ENCODE assay signal across 22 cellular contexts in genomic region chr2:168416555-168416954, GRCh38. TPM values are rescaled to one million over a fixed set of nuclear protein-coding genes. Genes with fewer than 3 reads are reported as not detected.
DNase-seq lines count a peak whose midpoint lies in the region; ATAC-seq, FAIRE-seq and TF ChIP-seq lines count a peak whose summit lies in the region.
"Had no signal": no experiment of that assay in that cellular context is flagged by ENCODE, and none has a peak within 500 bp of the region (broad histone marks: within the 10 kb centered on the region; RNA-seq: fewer than 3 reads in every experiment).

No MANE protein-coding gene starts in this region.

- H3K4me2 ChIP-seq in IMR-90 (ENCODE audit: low read depth, low read length) (no peak overlapping the region), K562 (ENCODE audit: insufficient read depth, low read length) (no peak overlapping the region)
- H3K4me2 ChIP-seq: BLaER1 treated with 17β-estradiol and CSF1 and Interleukin-3, amounts not matched to agents 10 nM and 100 nM had no signal

- no peak overlapping the region for H2BK15ac ChIP-seq in IMR-90 (ENCODE audit: low read depth, low read length)

- no peak overlapping the region for H2BK5ac ChIP-seq in IMR-90 (ENCODE audit: low read depth, low read length, poor library complexity, severe bottlenecking)

- H3K9me3 ChIP-seq in IMR-90 (ENCODE audit: control insufficient read depth, insufficient read depth, low read length) = no peaks in the 10 kb centered on the region
- no peaks in the 10 kb centered on the region for H3K9me3 ChIP-seq in K562 (replicated peaks; ENCODE audit: control insufficient read depth, insufficient read depth, low read depth, low read length)

- H3K14ac ChIP-seq in IMR-90 (replicated peaks; ENCODE audit: low read depth, low read length) = no peak overlapping the region

- no peaks in the 10 kb centered on the region; the same call in 1 of the 2 replicates for H3K27me3 ChIP-seq in IMR-90 (ENCODE audit: control insufficient read depth, insufficient read depth, low read length)
- H3K27me3 ChIP-seq in K562 (ENCODE audit: control insufficient read depth in 2 of 2, insufficient read depth in 2 of 2, low read length in 2 of 2) = no peaks in the 10 kb centered on the region; a peak in 1 of 5 replicates
- H3K27me3 ChIP-seq: BLaER1 treated with 17β-estradiol and CSF1 and Interleukin-3, amounts not matched to agents 10 nM and 100 nM had no signal

- CTCF ChIA-PET in IMR-90 (lab: Yijun Ruan, JAX) = interaction anchor here (0.5 kb wide), 1 partner anchor 463 kb away, joined by 3 read pairs; no protein-coding TSS in a partner anchor
- CTCF ChIA-PET in K562 (lab: Yijun Ruan, JAX; ENCODE audit: low intra/inter-chr PET ratio) = no interaction called here

- dilution Hi-C loops in IMR-90 (cut with HindIII; ENCODE audit: low sequenced_read_pairs, unreplicated experiment) = no loop called here

- no peaks in the 10 kb centered on the region for H3K79me1 ChIP-seq in IMR-90 (ENCODE audit: low read depth in 1 of 2, low read length in 2 of 2)

- no peaks in the 10 kb centered on the region for H4K20me1 ChIP-seq in IMR-90 (ENCODE audit: insufficient read depth, low read length)
- H4K20me1 ChIP-seq in K562 (replicated peaks; ENCODE audit: control insufficient read depth, insufficient read depth, low read length) = no peaks in the 10 kb centered on the region
- H4K20me1 ChIP-seq: BLaER1 treated with 17β-estradiol and CSF1 and Interleukin-3, amounts not matched to agents 10 nM and 100 nM had no signal

- no peak overlapping the region for H2AFZ ChIP-seq in IMR-90 (replicated peaks; ENCODE audit: low read length, poor library complexity)
- H2AFZ ChIP-seq in K562 (ENCODE audit: low read depth, low read length) = no peak overlapping the region

- POLR2A ChIA-PET in IMR-90 (lab: Charles Lee; ENCODE audit: unreplicated experiment) (no interaction called here), K562 (lab: Yijun Ruan, JAX) (interaction anchor here (1.0 kb wide), 1 partner anchor 10 kb away, joined by 4 read pairs; no protein-coding TSS in a partner anchor)

- H2BK120ac ChIP-seq in IMR-90 (ENCODE audit: low read depth, low read length) = no peak overlapping the region

- no peaks in the 10 kb centered on the region for H3K79me2 ChIP-seq in K562 (ENCODE audit: control insufficient read depth, insufficient read depth, low read length)

- H3K9me1 ChIP-seq in IMR-90 (ENCODE audit: insufficient read depth, low read length) (no peaks in the 10 kb centered on the region), K562 (ENCODE audit: control insufficient read depth, insufficient read depth, low read length) (no peaks in the 10 kb centered on the region)

- no peak overlapping the region for H3K4ac ChIP-seq in IMR-90 (ENCODE audit: low read depth, low read length)

- no peak overlapping the region for H3K56ac ChIP-seq in IMR-90 (ENCODE audit: extremely low read depth, insufficient read depth, low read length)

- H3K9ac ChIP-seq in IMR-90 (ENCODE audit: low read depth, low read length) (no peak overlapping the region), K562 (ENCODE audit: insufficient read depth in 1 of 2, low read depth in 2 of 2, low read length in 2 of 2) (no peak overlapping the region)
- H3K9ac ChIP-seq: BLaER1 treated with 17β-estradiol and CSF1 and Interleukin-3, amounts not matched to agents 10 nM and 100 nM had no signal

- FAIRE-seq in K562 (lab: Jason Lieb, UNC) = no peak
- FAIRE-seq: GM12892, H1 had no signal

- no peak overlapping the region for H2AK5ac ChIP-seq in IMR-90 (ENCODE audit: low read depth, low read length)

- H3K4me1 ChIP-seq in IMR-90 (ENCODE audit: control insufficient read depth, insufficient read depth, low read length) (no peaks in the 10 kb centered on the region), K562 (replicated peaks in 1 of 2; ENCODE audit: control insufficient read depth in 2 of 2, insufficient read depth in 2 of 2, low read length in 2 of 2) (peaks cover 0 to 3% of the 10 kb centered on the region in 2 experiments; a peak in 1 of 5 replicates)
- H3K4me1 ChIP-seq: Caco-2 had no signal

- TF ChIP-seq CTCF in IMR-90 (conservative IDR thresholded peaks at IDR 0.05; ENCODE audit: low read depth, low read length) = no peak
- TF ChIP-seq CTCF in K562 (IDR thresholded peaks at IDR 0.05 in 2 of 3, conservative IDR thresholded peaks at IDR 0.05 in 1 of 3; ENCODE audit: insufficient read depth in 2 of 3, low read depth in 1 of 3, low read length in 3 of 3) = no peak
- TF ChIP-seq CTCF in fibroblast of villous mesenchyme (IDR thresholded peaks at IDR 0.05; ENCODE audit: insufficient read depth, low read depth, low read length) = no peak

- in situ Hi-C loops in IMR-90 (cut with MboI; ENCODE audit: low sequenced_read_pairs) (no loop called here), K562 (cut with MboI) (no loop called here)

- H2AK9ac ChIP-seq in IMR-90 (replicated peaks; ENCODE audit: low read depth, low read length, poor library complexity) = no peak overlapping the region

- no peaks in the 10 kb centered on the region for H3K36me3 ChIP-seq in IMR-90 (ENCODE audit: control insufficient read depth, insufficient read depth, low read length)
- no peaks in the 10 kb centered on the region for H3K36me3 ChIP-seq in K562 (ENCODE audit: control insufficient read depth, insufficient read depth, low read length)

- intact Hi-C loops in IMR-90 (cut with micrococcal nuclease) = no loop called here
- intact Hi-C loops in K562 (cut with micrococcal nuclease) = no loop called here

- H3K4me3 ChIP-seq in IMR-90 (ENCODE audit: insufficient read depth, low read depth, low read length) (no peak overlapping the region), K562 (no peak overlapping the region), fibroblast of villous mesenchyme (ENCODE audit: low read depth, low read length) (no peak overlapping the region)
- H3K4me3 ChIP-seq: BLaER1 treated with 17β-estradiol and CSF1 and Interleukin-3, amounts not matched to agents 10 nM and 100 nM had no signal

- H3K23ac ChIP-seq in IMR-90 (ENCODE audit: low read depth, low read length) = no peak overlapping the region

- no TSS peak for BruUV-seq in IMR-90 (replicated peaks; lab: Mats Ljungman, UMichigan)
- BruUV-seq in K562 (replicated peaks; lab: Mats Ljungman, UMichigan) = no TSS peak

- TF ChIP-seq POLR2A in IMR-90 (IDR thresholded peaks at IDR 0.05; ENCODE audit: low read depth, low read length) (no peak), K562 (conservative IDR thresholded peaks at IDR 0.05) (no peak)

- H3K27ac ChIP-seq in IMR-90 (ENCODE audit: insufficient read depth, low read length) = no peak overlapping the region
- no peak overlapping the region for H3K27ac ChIP-seq in K562 (ENCODE audit: extremely low read depth, low read depth, low read length)
- H3K27ac ChIP-seq: BLaER1 treated with 17β-estradiol and CSF1 and Interleukin-3, amounts not matched to agents 10 nM and 100 nM had no signal

- no peak overlapping the region for H4K91ac ChIP-seq in IMR-90 (ENCODE audit: insufficient read depth, low read depth, low read length)

- H4K5ac ChIP-seq in IMR-90 (ENCODE audit: low read depth, low read length) = no peak overlapping the region

- H3K18ac ChIP-seq in IMR-90 (ENCODE audit: low read depth, low read length) = no peak overlapping the region

- H4K8ac ChIP-seq in IMR-90 (ENCODE audit: low read depth in 2 of 2, low read length in 2 of 2) = no peak overlapping the region

- no peak for TF ChIP-seq EP300 in K562 (IDR thresholded peaks at IDR 0.05; ENCODE audit: low read length)

- H2BK20ac ChIP-seq in IMR-90 (ENCODE audit: low read depth, low read length) = no peak overlapping the region

- TF ChIP-seq RAD21 in IMR-90 (IDR thresholded peaks at IDR 0.05; ENCODE audit: low read length) (no peak), K562 (CRISPR knock-in tag; conservative IDR thresholded peaks at IDR 0.05 in 1 of 2, IDR thresholded peaks at IDR 0.05 in 1 of 2) (no peak)

- ATAC-seq in IMR-90 (ENCODE audit: low read depth) = no peak
- ATAC-seq in K562 = no peak
- no peak for ATAC-seq in HG03342 (IDR thresholded peaks at IDR 0.05; ENCODE audit: unreplicated experiment)
- ATAC-seq: Panc1 had no signal

- DNase-seq in ELR (ENCODE audit: low read depth) (peak; percentile 15), IMR-90 (no peak), K562 (ENCODE audit: extremely low read depth in 1 of 4, low spot score in 3 of 4) (no peak), fibroblast of villous mesenchyme (ENCODE audit: low read depth) (peak; percentile 11), hypothalamus (lab: John Stamatoyannopoulos, UW) (no peak), T-helper 1 cell (no peak)
- DNase-seq: ACHN; Caco-2; CD4-positive, alpha-beta memory T cell; DMS 273 treated with DMSO at 0.1 percent for 48 hours; DMS79 treated with DMSO at 0.1 percent for 48 hours; KBM-7; NCI-H1092 treated with DMSO at 0.1 percent for 48 hours; NCI-H146; NCI-H2029; NCI-H345; SIG-M5 had no signal

TF ChIP-seq in IMR-90, 13 proteins besides CTCF, POLR2A, EP300 and RAD21 (continues in another document):
- peak; percentile 37 for TF ChIP-seq MAFK (IDR thresholded peaks at IDR 0.05; ENCODE audit: low read depth, low read length)

TF ChIP-seq in K562, 482 proteins besides CTCF, POLR2A, EP300 and RAD21 (continues in another document):
- TF ChIP-seq C11orf30 (IDR thresholded peaks at IDR 0.05; ENCODE audit: low read depth) (peak; percentile 83), HNRNPLL (IDR thresholded peaks at IDR 0.05; ENCODE audit: low read depth, low read length, poor library complexity, severe bottlenecking) (no peak), ZNF316 (IDR thresholded peaks at IDR 0.05) (peak; percentile 88)

RNA-seq across cellular contexts. Expression of gene CERS6, which starts 39.5 kb away (rescaled TPM):
- total RNA-seq in IMR-90 (2012; rRNA removed) = 5.7 and 9.4 TPM in 2 replicates
- 1.6 and 2.1 TPM in 2 replicates for polyA plus RNA-seq in IMR-90 (2012; rRNA removed)
- 0.55 and 0.58 TPM in 2 replicates for polyA plus RNA-seq in IMR-90 (2012; cell fraction: cytosol; rRNA removed)
- 0.24 and 1.5 TPM in 2 replicates for polyA plus RNA-seq in IMR-90 (2012; cell fraction: nucleus; rRNA removed; ENCODE audit: low replicate concordance)
- 2.8 and 5.7 TPM in 2 replicates for total RNA-seq in K562 (2011; cell fraction: chromatin; rRNA removed; ENCODE audit: low replicate concordance)
- 2.3 and 2.9 TPM in 2 replicates for total RNA-seq in K562 (2011; cell fraction: nucleolus; rRNA removed)
- 4.5 and 7.3 TPM in 2 replicates for total RNA-seq in K562 (2011; cell fraction: nucleoplasm; rRNA removed)
- total RNA-seq in K562 (2014; rRNA removed) = 11.4 and 12.1 TPM in 2 replicates
- total RNA-seq in K562 (2014; rRNA removed; fragmentation: Illumina TruSeq; extraction: Trizol) = 13.6 and 14.5 TPM in 2 replicates
- total RNA-seq in K562 (2015; rRNA removed; fragmentation: Illumina TruSeq; extraction: Trizol) = 12.4 and 12.8 TPM in 2 replicates
- total RNA-seq in K562 (2021) = 11.5 and 11.8 TPM in 2 replicates
- polyA plus RNA-seq in K562 (2011; rRNA removed) = 1.9 and 6.8 TPM in 2 replicates
- 0.61 and 4.4 TPM in 2 replicates for polyA plus RNA-seq in K562 (2011; cell fraction: cytosol; rRNA removed)
- 1.4 and 5.3 TPM in 2 replicates for polyA plus RNA-seq in K562 (2011; cell fraction: nucleus; rRNA removed)
- polyA plus RNA-seq in K562 (2012) = 7.8 and 8.4 TPM in 2 replicates
- polyA plus RNA-seq in K562 (2014; fragmentation: Illumina TruSeq; extraction: Trizol) = 10.9 and 13.4 TPM in 2 replicates
- polyA plus RNA-seq in K562 (2014; fragmentation: Nextera tagmentation; extraction: Ambion mirVana) = 1 to 10 TPM; 1.6 to 2.3 TPM
- 6.0 and 6.5 TPM in 2 replicates for polyA plus RNA-seq in K562 (2014; rRNA removed)
- 4.6 and 16.3 TPM in 2 replicates for polyA minus RNA-seq in K562 (2011; rRNA and poly(A)+ RNA removed)
- 2.9 and 8.6 TPM in 2 replicates for polyA minus RNA-seq in K562 (2011; cell fraction: cytosol; rRNA and poly(A)+ RNA removed)
- 2.2 and 12.4 TPM in 2 replicates for polyA minus RNA-seq in K562 (2011; cell fraction: nucleus; rRNA and poly(A)+ RNA removed)
- total RNA-seq in fibroblast of villous mesenchyme = 9.0 and 16.0 TPM in 2 replicates

Comparison
In these comparisons a context has a peak if more than half of its experiments do, and no peak if none do; other contexts are left out.
1. DNase-seq: peak in ELR (single experiment) and fibroblast of villous mesenchyme (single experiment); none in IMR-90 (single experiment), K562 (0 of 4), hypothalamus (0 of 51) and T-helper 1 cell (0 of 5).